Comparison of ENCODE assay signal across 34 cellular contexts in genomic region chrX:20838477-20838876, GRCh38.
"Had no signal": no experiment of that assay in that cellular context is flagged by ENCODE, and none has a peak within 500 bp of the region (broad histone marks: within the 10 kb centered on the region; RNA-seq: fewer than 3 reads in every experiment).

No MANE protein-coding gene starts in this region.

- H3K27me3 ChIP-seq: MG63 had no signal

- H3K36me3 ChIP-seq: MG63 had no signal

- H3K4me3 ChIP-seq: MG63 had no signal

- DNase-seq: Karpas-422, Kasumi-1, MG63, MM.1S, MV-4-11, NCI-H1048, NCI-H1092, NCI-H1092 treated with DMSO at 0.1 percent for 48 hours, NCI-H1105, NCI-H1105 treated with DMSO at 0.1 percent for 48 hours, NCI-H1417, NCI-H1417 treated with DMSO at 0.1 percent for 48 hours, NCI-H1436, NCI-H1436 treated with DMSO at 0.1 percent for 48 hours, NCI-H146, NCI-H1694, NCI-H1694 treated with DMSO at 0.1 percent for 48 hours, NCI-H187, NCI-H187 treated with DMSO at 0.1 percent for 48 hours, NCI-H1930, NCI-H2029, NCI-H2029 treated with DMSO at 0.1 percent for 48 hours, NCI-H2081, NCI-H2081 treated with DMSO at 0.1 percent for 48 hours, NCI-H2107, NCI-H2171, NCI-H2171 treated with DMSO at 0.1 percent for 48 hours, NCI-H2227 treated with DMSO at 0.1 percent for 48 hours, NCI-H226, NCI-H345, NCI-H446, NCI-H446 treated with DMSO at 0.1 percent for 48 hours, NCI-H510A had no signal

- H3K9me3 ChIP-seq: MG63 had no signal

- H3K27ac ChIP-seq: KMS-11 had no signal
